Comparison of ENCODE assay signal across 8 cellular contexts in the genomic region with DNA sequence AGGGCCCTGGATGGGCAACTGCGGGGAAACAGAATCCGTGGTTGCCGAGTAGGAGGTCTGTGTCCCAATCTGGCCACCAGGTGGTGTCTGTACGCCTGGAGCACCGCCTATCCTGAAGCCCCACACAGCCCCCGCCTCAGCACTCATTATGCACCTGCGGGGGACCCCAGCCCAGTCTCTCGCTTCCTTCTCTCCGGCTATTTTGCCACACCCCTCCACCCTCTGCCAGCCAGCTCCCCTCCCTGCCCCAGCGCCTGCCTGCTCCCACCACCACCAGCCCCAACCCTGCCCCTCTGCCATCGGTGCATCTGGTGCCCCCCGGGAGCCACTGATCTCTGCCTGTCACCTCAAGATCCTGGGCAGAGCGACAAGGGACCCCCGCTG. TPM values are rescaled to one million over a fixed set of nuclear protein-coding genes. Genes with fewer than 3 reads are reported as not detected.
DNase-seq lines count a peak whose midpoint lies in the region; ATAC-seq and TF ChIP-seq lines count a peak whose summit lies in the region.

No MANE protein-coding gene starts in this region.

- no peaks in the 10 kb centered on the region for H3K9me3 Mint-ChIP-seq in T-cell

- peak overlapping the region in 1 of 2 donors; percentile 57 for H3K27ac Mint-ChIP-seq in T-cell

- intact Hi-C loops in left ventricle myocardium superior (cut with micrococcal nuclease), result no loop called here

- TF ChIP-seq CTCF in GM13976 (IDR thresholded peaks at IDR 0.05; ENCODE audit: borderline replicate concordance, control extremely low read depth, extremely low read depth, insufficient read depth, missing control alignments), result peak; percentile 69

- peaks cover 50 to 53% of the 10 kb centered on the region in 2 donors for H3K27me3 Mint-ChIP-seq in T-cell

- no peaks in the 10 kb centered on the region for H3K36me3 Mint-ChIP-seq in T-cell

- CTCF ChIA-PET in T-cell (lab: Charles Lee), result interaction anchor here (0.5 to 4.3 kb wide), 19 partner anchors 9 to 1024 kb away, joined by 3 to 66 read pairs (median 5); a partner anchor contains a TSS

- ATAC-seq in T-cell (replicated peaks in 1 of 4) (peak; percentile 47 to 60 (median 54)), left ventricle myocardium superior (peak; percentile 67), HG02981 (IDR thresholded peaks at IDR 0.05; ENCODE audit: unreplicated experiment) (no peak)

- in situ Hi-C loops in GM13976 (cut with MboI; ENCODE audit: low sequenced_read_pairs, unreplicated experiment), result no loop called here

- DNase-seq in 8988T (peak; percentile 89), GM13976 (ENCODE audit: low spot score) (peak; percentile 86), NCI-H128 (lab: John Stamatoyannopoulos, UW; ENCODE audit: unreplicated experiment) (peak; percentile 71), T-cell (peak; percentile 27 to 71 (median 56)), left ventricle myocardium superior (peak; percentile 74)
- peak; percentile 44 for DNase-seq in activated naive CD8-positive, alpha-beta T cell treated with anti-CD3 and anti-CD28 coated beads, Interleukin-2, amount 50 U/mL, for 16 hours (ENCODE audit: low read depth, low spot score)
- peak; percentile 57 to 76 (median 59) for DNase-seq in stimulated activated CD4-positive, alpha-beta T cell treated with anti-CD3 and anti-CD28 coated beads, Interleukin-12 subunit alpha, Interleukin-12 subunit beta, amount 100 ng/mL, for 48 hours (ENCODE audit: low read depth in 2 of 3, low spot score in 1 of 3)

- peak overlapping the region in 2 of 3 donors; percentile 28 to 76 for H3K4me3 Mint-ChIP-seq in T-cell

- peaks cover 30 to 45% (median 37%) of the 10 kb centered on the region in 3 donors for H3K4me1 Mint-ChIP-seq in T-cell

- POLR2A ChIA-PET in T-cell (lab: Charles Lee), result interaction anchor here in 1 of 2 donors (0.6 kb wide), 1 partner anchor 363 kb away, joined by 4 read pairs; no protein-coding TSS in a partner anchor

RNA-seq across cellular contexts. Expression of a gene that starts 2.2 kb away (rescaled TPM):
- total RNA-seq in T-cell (1 to 10 TPM in 2 of 5 donors, under 1 TPM in 2, not detected in 1; 0.49 to 4.5 (median 1.0) TPM), left ventricle myocardium superior (1.8 TPM)

RNA-seq across cellular contexts. Expression of a gene that starts 15.1 kb away (rescaled TPM):
- 10 to 100 TPM; 31.0 to 80.9 (median 55.6) TPM for total RNA-seq in T-cell
- 33.4 TPM for total RNA-seq in left ventricle myocardium superior

RNA-seq across cellular contexts. Expression of a gene that starts 36.6 kb away (rescaled TPM):
- 1 to 10 TPM; 1.3 to 4.9 (median 2.9) TPM for total RNA-seq in T-cell
- 1.4 TPM for total RNA-seq in left ventricle myocardium superior
